ENCODE assay signal across 17 cellular contexts in the genomic region with DNA sequence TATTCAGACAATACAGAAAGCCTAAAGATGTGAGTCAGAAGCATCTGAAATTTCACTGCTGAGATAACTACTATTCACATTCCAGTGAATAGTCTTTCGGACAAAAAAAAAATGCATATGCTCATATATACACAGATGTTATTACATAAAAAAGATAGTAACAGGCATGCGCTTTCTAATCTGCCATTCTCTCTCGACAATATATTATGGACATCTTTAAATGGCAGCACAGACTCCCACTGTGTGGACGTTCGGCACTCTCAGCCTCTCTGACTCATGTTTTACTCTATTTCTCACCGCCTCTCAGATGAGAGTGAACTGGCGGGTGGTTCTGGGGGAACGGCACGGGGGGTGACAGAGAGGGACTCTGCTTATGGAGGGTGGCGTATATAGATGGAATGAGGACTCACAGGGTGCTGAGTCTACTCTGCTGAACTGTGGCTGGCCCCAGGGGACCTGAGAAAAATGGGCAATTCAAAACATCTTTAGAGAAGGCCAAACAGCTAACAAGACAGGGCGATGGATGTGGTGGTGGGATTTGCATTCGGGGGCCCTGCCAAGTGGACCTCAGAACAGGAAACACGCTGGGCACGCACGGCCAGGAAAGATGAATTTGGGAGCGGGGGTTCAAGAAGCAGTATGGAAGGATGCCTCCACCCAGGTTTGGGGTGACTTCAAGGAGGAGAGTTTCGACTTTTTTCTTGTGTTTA.
DNase-seq lines count a peak whose midpoint lies in the region; ATAC-seq and TF ChIP-seq lines count a peak whose summit lies in the region.
"Had no signal": no experiment of that assay in that cellular context is flagged by ENCODE, and none has a peak within 500 bp of the region (broad histone marks: within the 10 kb centered on the region; RNA-seq: fewer than 3 reads in every experiment).

No MANE protein-coding gene starts in this region.

- ATAC-seq in GM18907 (IDR thresholded peaks at IDR 0.05; ENCODE audit: unreplicated experiment) (no peak), HG02970 (IDR thresholded peaks at IDR 0.05; ENCODE audit: low FRiP score, unreplicated experiment) (no peak), HG03354 (IDR thresholded peaks at IDR 0.05; ENCODE audit: poor library complexity, severe bottlenecking, unreplicated experiment) (no peak)

- no peaks in the 10 kb centered on the region for H3K9me3 ChIP-seq in neural cell (ENCODE audit: low read length)
- H3K9me3 ChIP-seq: upper lobe of left lung had no signal

- peak overlapping the region; percentile 43 for H3K27ac ChIP-seq in neural cell (ENCODE audit: low read length)
- H3K27ac ChIP-seq: upper lobe of left lung had no signal

- H3K9me2 ChIP-seq in neural cell (ENCODE audit: insufficient read depth, low read length): no peaks in the 10 kb centered on the region

- peaks cover 24% of the 10 kb centered on the region for H3K4me1 Mint-ChIP-seq in chondrocyte (ENCODE audit: low read depth)

- H3F3A ChIP-seq in neural cell (ENCODE audit: insufficient read depth, low read length, poor library complexity, severe bottlenecking): no peaks in the 10 kb centered on the region

- no peaks in the 10 kb centered on the region for H3K27me3 ChIP-seq in neural cell (ENCODE audit: insufficient read depth, low read depth, low read length)

- H3K9me3 Mint-ChIP-seq in chondrocyte (ENCODE audit: low read depth): no peaks in the 10 kb centered on the region
- H3K9me3 Mint-ChIP-seq: activated CD4-positive, alpha-beta memory T cell treated with anti-CD3 and anti-CD28 coated beads, Interleukin-2, amount 10 ng/mL, durations not matched to agents 7 days and 5 days; mesothelial cell of epicardium; T-helper 2 cell treated with Interferon-gamma antibody and Interleukin-4, amounts not matched to agents 5 μg/mL and 100 μg/mL, for 36 hours had no signal

- no peak overlapping the region for H3K9ac ChIP-seq in neural cell (ENCODE audit: low read length)

- TF ChIP-seq EP300 in neural cell (conservative IDR thresholded peaks at IDR 0.05; ENCODE audit: poor library complexity, severe bottlenecking): no peak

- no peak overlapping the region for H3K4me2 ChIP-seq in neural cell (ENCODE audit: low read length)

- peak; percentile 53 for DNase-seq in AG08396 (ENCODE audit: low spot score)
- DNase-seq in NCI-H2227 (lab: John Stamatoyannopoulos, UW; ENCODE audit: unreplicated experiment): peak; percentile 47
- no peak for DNase-seq in chondrocyte (ENCODE audit: low spot score)
- DNase-seq in NCI-H2029 treated with DMSO at 0.1 percent for 48 hours (lab: John Stamatoyannopoulos, UW): no peak
- DNase-seq: activated CD4-positive, alpha-beta memory T cell treated with anti-CD3 and anti-CD28 coated beads, Interleukin-2, amount 10 ng/mL, durations not matched to agents 7 days and 5 days; activated gamma-delta T cell treated with Interleukin-2 at 50 U/mL for 16 hours; AML-193; central memory CD4-positive, alpha-beta T cell; DMS53; NCI-H2171 treated with DMSO at 0.1 percent for 48 hours; upper lobe of left lung had no signal

- no peaks in the 10 kb centered on the region for H3K36me3 ChIP-seq in neural cell (ENCODE audit: insufficient read depth, low read length)
- H3K36me3 ChIP-seq: upper lobe of left lung had no signal

- no peaks in the 10 kb centered on the region for H3K27me3 Mint-ChIP-seq in chondrocyte (ENCODE audit: low read depth)

- H2AFZ ChIP-seq in neural cell (ENCODE audit: low read depth, low read length): no peak overlapping the region

- H3K79me2 ChIP-seq in neural cell (replicated peaks; ENCODE audit: insufficient read depth, low read length): no peaks in the 10 kb centered on the region

- TF ChIP-seq CTCF in chondrocyte (IDR thresholded peaks at IDR 0.05) (no peak), neural cell (IDR thresholded peaks at IDR 0.05; ENCODE audit: poor library complexity, severe bottlenecking) (no peak)

- peak overlapping the region; percentile 0 for H3K4me3 Mint-ChIP-seq in chondrocyte (ENCODE audit: unreplicated experiment)
- H3K4me3 Mint-ChIP-seq: activated CD4-positive, alpha-beta memory T cell treated with anti-CD3 and anti-CD28 coated beads, Interleukin-2, amount 10 ng/mL, durations not matched to agents 7 days and 5 days; mesothelial cell of epicardium; T-helper 2 cell treated with Interferon-gamma antibody and Interleukin-4, amounts not matched to agents 5 μg/mL and 100 μg/mL, for 36 hours had no signal

- H3K36me3 Mint-ChIP-seq in chondrocyte (ENCODE audit: low read depth): no peaks in the 10 kb centered on the region
- H3K36me3 Mint-ChIP-seq: mesothelial cell of epicardium had no signal

- H3K27ac Mint-ChIP-seq in chondrocyte (ENCODE audit: unreplicated experiment): peak overlapping the region; percentile 88
- H3K27ac Mint-ChIP-seq: activated CD4-positive, alpha-beta memory T cell treated with anti-CD3 and anti-CD28 coated beads, Interleukin-2, amount 10 ng/mL, durations not matched to agents 7 days and 5 days; mesothelial cell of epicardium; T-helper 2 cell treated with Interferon-gamma antibody and Interleukin-4, amounts not matched to agents 5 μg/mL and 100 μg/mL, for 36 hours had no signal

- no peak for TF ChIP-seq RAD21 in neural cell (conservative IDR thresholded peaks at IDR 0.05)

- H4K20me1 ChIP-seq in neural cell (ENCODE audit: insufficient read depth): no peaks in the 10 kb centered on the region

- no peak overlapping the region for H3K4me3 ChIP-seq in neural cell (ENCODE audit: low read length)
- H3K4me3 ChIP-seq: upper lobe of left lung had no signal

TF ChIP-seq in neural cell, 6 proteins besides CTCF, POLR2A, EP300 and RAD21:
- TF ChIP-seq POLR2AphosphoS5 (IDR thresholded peaks at IDR 0.05): peak; percentile 31
- TF ChIP-seq EZH2 (IDR thresholded peaks at IDR 0.05; ENCODE audit: borderline replicate concordance, insufficient read depth, low read length, poor library complexity, severe bottlenecking): no peak

Comparison
In these comparisons a context has a peak if more than half of its experiments do, and no peak if none do; other contexts are left out.
1. DNase-seq: peak in AG08396 (single experiment) and NCI-H2227 (single experiment); none in chondrocyte (single experiment) and NCI-H2029 treated with DMSO at 0.1 percent for 48 hours (single experiment).